ENCODE assay signal across 20 cellular contexts in the genomic region with DNA sequence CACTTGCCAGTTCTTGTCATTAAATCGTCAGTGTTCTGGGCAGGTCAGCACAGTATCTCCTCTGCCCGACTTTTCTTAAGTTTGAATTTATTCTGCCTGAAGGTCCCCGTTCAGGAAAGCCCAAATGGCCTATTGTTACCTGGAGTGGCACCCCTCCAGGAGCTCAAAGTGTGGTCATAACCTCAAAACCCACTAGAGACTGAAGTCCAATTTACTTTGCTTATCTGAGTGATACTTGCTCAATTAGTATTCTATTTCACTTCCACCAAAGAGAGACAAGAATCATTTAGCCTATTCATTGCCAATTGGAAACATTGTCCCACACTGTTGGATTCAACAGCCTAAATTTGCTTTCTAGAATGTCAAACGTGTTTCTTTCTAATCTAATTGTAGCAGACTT.
"Had no signal": no experiment of that assay in that cellular context is flagged by ENCODE, and none has a peak within 500 bp of the region (broad histone marks: within the 10 kb centered on the region; RNA-seq: fewer than 3 reads in every experiment).

No MANE protein-coding gene starts in this region.

- H3K9me3 ChIP-seq: left lung, lower lobe of right lung, prostate gland, right atrium auricular region, suprapubic skin, vagina had no signal

- H3K27ac ChIP-seq: left lung, lower lobe of right lung, prostate gland, right atrium auricular region, skin epidermis, suprapubic skin, vagina had no signal

- H3K4me3 ChIP-seq: left lung, lower lobe of right lung, prostate gland, right atrium auricular region, skin epidermis, suprapubic skin, vagina had no signal

- H3K36me3 ChIP-seq: left lung, lower lobe of right lung, prostate gland, right atrium auricular region, suprapubic skin, vagina had no signal

- H3K4me1 ChIP-seq: left lung, lower lobe of right lung, prostate gland, right atrium auricular region, suprapubic skin had no signal

- DNase-seq: cortex of kidney; effector memory CD8-positive, alpha-beta T cell; erythroblast; kidney; left lung; lower lobe of right lung; naive thymus-derived CD8-positive, alpha-beta T cell; nephron progenitor cell; nucleus accumbens; stimulated activated CD4-positive, alpha-beta T cell treated with anti-CD3 and anti-CD28 coated beads, Interleukin-15, amount 100 ng/mL, for 24 hours; stimulated activated CD4-positive, alpha-beta T cell treated with anti-CD3 and anti-CD28 coated beads, Interleukin-4, amount 100 ng/mL, for 1 hour; stimulated activated CD8-positive, alpha-beta memory T cell treated with anti-CD3 and anti-CD28 coated beads, Interleukin-4, amount 100 ng/mL, for 48 hours; stimulated activated naive CD4-positive, alpha-beta T cell; stimulated activated naive CD8-positive, alpha-beta T cell treated with anti-CD3 and anti-CD28 coated beads, Interleukin-15, amount 100 ng/mL, for 72 hours; trophoblast cell had no signal

- H3K27me3 ChIP-seq: left lung, right atrium auricular region, suprapubic skin, vagina had no signal

- ATAC-seq: effector memory CD8-positive, alpha-beta T cell; left lung; lower lobe of right lung; naive thymus-derived CD8-positive, alpha-beta T cell; stimulated activated naive CD8-positive, alpha-beta T cell treated with anti-CD3 and anti-CD28 coated beads, Interleukin-15, amount 100 ng/mL, for 72 hours had no signal
